Comparison of ENCODE assay signal across 8 cellular contexts in genomic region chrX:129843459-129844306, GRCh38. TPM values are rescaled to one million over a fixed set of nuclear protein-coding genes. Genes with fewer than 3 reads are reported as not detected.
DNase-seq lines count a peak whose midpoint lies in the region; ATAC-seq and TF ChIP-seq lines count a peak whose summit lies in the region.

ZDHHC9 (minus strand) TSS chrX:129843886; CDS start chrX:129841945, 1,941 bp downstream.

- no peak for TF ChIP-seq EP300 in gastroesophageal sphincter (IDR thresholded peaks at IDR 0.05)

- CTCF ChIA-PET in HEK293T (lab: Yijun Ruan, JAX) = interaction anchor here (0.6 to 0.7 kb wide), 2 partner anchors 217 to 1517 kb away, joined by 3 to 4 read pairs; no protein-coding TSS in a partner anchor
- CTCF ChIA-PET in activated naive CD4-positive, alpha-beta T cell treated with anti-CD3 and anti-CD28 coated beads for 36 hours (lab: Charles Lee) = interaction anchor here (0.6 kb wide), 1 partner anchor 28 kb away, joined by 3 read pairs; no protein-coding TSS in a partner anchor

- H3K9me3 Mint-ChIP-seq in activated naive CD4-positive, alpha-beta T cell treated with anti-CD3 and anti-CD28 coated beads for 36 hours = no peaks in the 10 kb centered on the region

- H3K27ac ChIP-seq in SJSA1 (0 out of 2 replicates have a peak within 1 kb of the TSS, but pooled peaks have one; percentile 28), gastroesophageal sphincter (peak within 1 kb of the TSS; percentile 63 to 85 (median 83)), neutrophil (no peak within 1 kb of the TSS)

- H3K4me3 ChIP-seq in SJSA1 (peak within 1 kb of the TSS; percentile 67), gastroesophageal sphincter (peak within 1 kb of the TSS; percentile 75 to 91), neutrophil (ENCODE audit: low read depth in 1 of 2, low read length in 1 of 2) (peak within 1 kb of the TSS; percentile 67 to 71)

- H3K4me1 ChIP-seq in SJSA1 (replicated peaks) (no peaks in the 10 kb centered on the region), gastroesophageal sphincter (peaks cover 0 to 30% (median 0%) of the 10 kb centered on the region in 3 donors), neutrophil (ENCODE audit: control insufficient read depth in 1 of 2, insufficient read depth in 1 of 2, low read depth in 1 of 2, low read length in 1 of 2) (peaks cover 12% of the 10 kb centered on the region in 2 experiments)

- H3K27me3 ChIP-seq in SJSA1 (replicated peaks) (no peaks in the 10 kb centered on the region), gastroesophageal sphincter (no peaks in the 10 kb centered on the region), neutrophil (no peaks in the 10 kb centered on the region)

- H3K27me3 Mint-ChIP-seq in activated naive CD4-positive, alpha-beta T cell treated with anti-CD3 and anti-CD28 coated beads for 36 hours (ENCODE audit: low read depth) = no peaks in the 10 kb centered on the region

- TF ChIP-seq CTCF in gastroesophageal sphincter (IDR thresholded peaks at IDR 0.05) (peak in 1 of 4 experiments; percentile 22), neutrophil (IDR thresholded peaks at IDR 0.05) (no peak), subcutaneous adipose tissue (IDR thresholded peaks at IDR 0.05; ENCODE audit: low read depth) (no peak)

- DNase-seq in GDM1 (lab: John Stamatoyannopoulos, UW) = peak; percentile 74
- DNase-seq in HEK293T (ENCODE audit: extremely low spot score) = peak; percentile 97
- DNase-seq in MV-4-11 (lab: John Stamatoyannopoulos, UW) = peak; percentile 80
- peak; percentile 80 to 86 for DNase-seq in SJSA1 (ENCODE audit: low read depth in 1 of 2, low spot score in 2 of 2)
- DNase-seq in activated naive CD4-positive, alpha-beta T cell treated with anti-CD3 and anti-CD28 coated beads for 36 hours = peak; percentile 89

- ATAC-seq in gastroesophageal sphincter = peak; percentile 96

- peak within 1 kb of the TSS; percentile 70 for H3K27ac Mint-ChIP-seq in activated naive CD4-positive, alpha-beta T cell treated with anti-CD3 and anti-CD28 coated beads for 36 hours

- peaks cover 3% of the 10 kb centered on the region; the same call in 1 of the 2 replicates for H3K36me3 ChIP-seq in SJSA1
- H3K36me3 ChIP-seq in gastroesophageal sphincter = no peaks in the 10 kb centered on the region
- H3K36me3 ChIP-seq in neutrophil = no peaks in the 10 kb centered on the region

- H3K4me3 Mint-ChIP-seq in activated naive CD4-positive, alpha-beta T cell treated with anti-CD3 and anti-CD28 coated beads for 36 hours = peak within 1 kb of the TSS; percentile 88

- peak; percentile 33 to 36 for TF ChIP-seq POLR2A in gastroesophageal sphincter (IDR thresholded peaks at IDR 0.05)

- no peaks in the 10 kb centered on the region for H3K9me3 ChIP-seq in SJSA1 (replicated peaks)
- H3K9me3 ChIP-seq in gastroesophageal sphincter = no peaks in the 10 kb centered on the region
- no peaks in the 10 kb centered on the region for H3K9me3 ChIP-seq in neutrophil

- H3K4me1 Mint-ChIP-seq in activated naive CD4-positive, alpha-beta T cell treated with anti-CD3 and anti-CD28 coated beads for 36 hours (ENCODE audit: low read depth) = peaks cover 38% of the 10 kb centered on the region

- POLR2A ChIA-PET in HEK293T (lab: Yijun Ruan, JAX) = interaction anchor here (1.0 to 1.4 kb wide), 3 partner anchors 9 to 62 kb away, joined by 4 to 6 read pairs (median 5); partner anchors contain the start of gene UTP14A

- no CpG with 5 or more reads among the region's 72 CpGs for WGBS in gastroesophageal sphincter (ENCODE audit: low coverage in 1 of 2), 2 donors

- no peaks in the 10 kb centered on the region for H3K36me3 Mint-ChIP-seq in activated naive CD4-positive, alpha-beta T cell treated with anti-CD3 and anti-CD28 coated beads for 36 hours (ENCODE audit: low read depth)

- intact Hi-C loops in activated naive CD4-positive, alpha-beta T cell treated with anti-CD3 and anti-CD28 coated beads for 36 hours (cut with micrococcal nuclease) = loop anchor here (1.0 to 10.0 kb wide), 6 partner anchors 63 to 331 kb away; partner anchors contain the start of genes BCORL1, RAB33A and UTP14A

TF ChIP-seq in HEK293T, 16 proteins besides CTCF, POLR2A, EP300 and RAD21:
- TF ChIP-seq ELF4 (IDR thresholded peaks at IDR 0.05) (no peak), CTBP1 (IDR thresholded peaks at IDR 0.05; ENCODE audit: borderline replicate concordance) (no peak), FOXM1 (IDR thresholded peaks at IDR 0.05; ENCODE audit: borderline replicate concordance) (0 out of 2 replicates have a peak, but pooled peaks have one; percentile 23), BHLHE40 (IDR thresholded peaks at IDR 0.05; ENCODE audit: borderline replicate concordance) (no peak), LEF1 (IDR thresholded peaks at IDR 0.05; ENCODE audit: borderline replicate concordance) (no peak), HDGF (IDR thresholded peaks at IDR 0.05; ENCODE audit: borderline replicate concordance) (no peak), SUZ12 (IDR thresholded peaks at IDR 0.05) (no peak), ARNT (IDR thresholded peaks at IDR 0.05) (no peak), L3MBTL2 (conservative IDR thresholded peaks at IDR 0.05) (no peak; the same call in 1 of the 2 replicates)
- TF ChIP-seq, protein P1, sequence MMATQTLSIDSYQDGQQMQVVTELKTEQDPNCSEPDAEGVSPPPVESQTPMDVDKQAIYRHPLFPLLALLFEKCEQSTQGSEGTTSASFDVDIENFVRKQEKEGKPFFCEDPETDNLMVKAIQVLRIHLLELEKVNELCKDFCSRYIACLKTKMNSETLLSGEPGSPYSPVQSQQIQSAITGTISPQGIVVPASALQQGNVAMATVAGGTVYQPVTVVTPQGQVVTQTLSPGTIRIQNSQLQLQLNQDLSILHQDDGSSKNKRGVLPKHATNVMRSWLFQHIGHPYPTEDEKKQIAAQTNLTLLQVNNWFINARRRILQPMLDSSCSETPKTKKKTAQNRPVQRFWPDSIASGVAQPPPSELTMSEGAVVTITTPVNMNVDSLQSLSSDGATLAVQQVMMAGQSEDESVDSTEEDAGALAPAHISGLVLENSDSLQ (IDR thresholded peaks at IDR 0.05) = peak; percentile 99

RNA-seq across cellular contexts. Expression of gene ZDHHC9, which starts in this region (rescaled TPM):
- total RNA-seq in SJSA1 (2014; rRNA removed; shearing (Covaris generic)) = 10.1 and 19.4 TPM in 2 replicates
- 1 to 10 TPM; 7.1 TPM for total RNA-seq in activated naive CD4-positive, alpha-beta T cell treated with anti-CD3 and anti-CD28 coated beads for 36 hours
- total RNA-seq in gastroesophageal sphincter (10 to 100 TPM in 3 of 4 donors, 1 to 10 TPM in 1; 5.4 to 17.1 (median 14.4) TPM), subcutaneous adipose tissue (10 to 100 TPM; 23.4 to 61.0 (median 31.7) TPM)
